ENCODE assay signal across 32 cellular contexts in genomic region chr17:7909080-7909479, GRCh38.
"Had no signal": no experiment of that assay in that cellular context is flagged by ENCODE, and none has a peak within 500 bp of the region (broad histone marks: within the 10 kb centered on the region; RNA-seq: fewer than 3 reads in every experiment).

No MANE protein-coding gene starts in this region.

- H3K9me3 Mint-ChIP-seq: activated CD4-positive, alpha-beta memory T cell treated with anti-CD3 and anti-CD28 coated beads for 36 hours; activated CD4-positive, alpha-beta T cell treated with anti-CD3 and anti-CD28 coated beads, Interleukin-2, amount 10 ng/mL, durations not matched to agents 24 days and 14 days; activated naive CD4-positive, alpha-beta T cell treated with anti-CD3 and anti-CD28 coated beads, Interleukin-2, amount 10 ng/mL, durations not matched to agents 7 days and 5 days; activated naive CD4-positive, alpha-beta T cell treated with anti-CD3 and anti-CD28 coated beads, Interleukin-2, amount 50 U/mL, for 72 hours; activated naive CD8-positive, alpha-beta T cell treated with anti-CD3 and anti-CD28 coated beads, Interleukin-2, amount 10 ng/mL, durations not matched to agents 7 days and 5 days; activated T-helper 2 cell treated with anti-CD3 and anti-CD28 coated beads, Interferon-gamma antibody, Interleukin-2, Interleukin-4, amounts not matched to agents 10 μg/mL and 5 μg/mL and 100 μg/mL, durations not matched to agents 14 hours and 24 hours and 36 hours; effector memory CD8-positive, alpha-beta T cell had no signal

- DNase-seq: activated CD4-positive, alpha-beta memory T cell treated with anti-CD3 and anti-CD28 coated beads for 36 hours; activated CD4-positive, alpha-beta T cell treated with anti-CD3 and anti-CD28 coated beads for 36 hours; activated CD4-positive, alpha-beta T cell treated with anti-CD3 and anti-CD28 coated beads, Interleukin-2, amount 10 ng/mL, durations not matched to agents 24 days and 14 days; activated CD4-positive, CD25-positive, alpha-beta regulatory T cell; activated CD4-positive, CD25-positive, alpha-beta regulatory T cell treated with anti-CD3 and anti-CD28 coated beads, Interleukin-2, amount 50 U/mL, for 72 hours; activated CD8-positive, alpha-beta memory T cell treated with anti-CD3 and anti-CD28 coated beads, Interleukin-2, amount 10 ng/mL, durations not matched to agents 7 days and 5 days; activated CD8-positive, alpha-beta memory T cell treated with anti-CD3 and anti-CD28 coated beads, Interleukin-2, amount 50 U/mL, for 4 hours; activated CD8-positive, alpha-beta T cell treated with anti-CD3 and anti-CD28 coated beads, Interleukin-2, amount 10 ng/mL, durations not matched to agents 7 days and 5 days; activated gamma-delta T cell; activated naive CD4-positive, alpha-beta T cell; activated naive CD4-positive, alpha-beta T cell treated with anti-CD3 and anti-CD28 coated beads, Interleukin-2, amount 10 ng/mL, durations not matched to agents 7 days and 5 days; activated naive CD8-positive, alpha-beta T cell treated with anti-CD3 and anti-CD28 coated beads, Interleukin-2, amount 10 ng/mL, durations not matched to agents 7 days and 5 days; activated T-cell treated with anti-CD3 and anti-CD28 coated beads, Interleukin-2, amount 50 U/mL, for 1 hour; amniotic stem cell; anterior cingulate cortex; body of pancreas; caudate nucleus; cortex of kidney; dermis blood vessel endothelial cell; effector CD4-positive, alpha-beta T cell; effector memory CD8-positive, alpha-beta T cell; erythroblast; foreskin keratinocyte; gastrocnemius medialis; glutamatergic neuron; T-helper 1 cell; T-helper 2 cell had no signal

- H3K4me3 Mint-ChIP-seq: activated CD4-positive, alpha-beta memory T cell treated with anti-CD3 and anti-CD28 coated beads for 36 hours; activated CD4-positive, alpha-beta T cell treated with anti-CD3 and anti-CD28 coated beads for 36 hours; activated CD4-positive, alpha-beta T cell treated with anti-CD3 and anti-CD28 coated beads, Interleukin-2, amount 10 ng/mL, durations not matched to agents 24 days and 14 days; activated CD8-positive, alpha-beta memory T cell treated with anti-CD3 and anti-CD28 coated beads, Interleukin-2, amount 10 ng/mL, durations not matched to agents 7 days and 5 days; activated CD8-positive, alpha-beta T cell treated with anti-CD3 and anti-CD28 coated beads, Interleukin-2, amount 10 ng/mL, durations not matched to agents 7 days and 5 days; activated naive CD4-positive, alpha-beta T cell treated with anti-CD3 and anti-CD28 coated beads, Interleukin-2, amount 10 ng/mL, durations not matched to agents 7 days and 5 days; activated naive CD8-positive, alpha-beta T cell treated with anti-CD3 and anti-CD28 coated beads, Interleukin-2, amount 10 ng/mL, durations not matched to agents 7 days and 5 days; effector memory CD8-positive, alpha-beta T cell had no signal

- H3K27me3 ChIP-seq: body of pancreas, esophagus muscularis mucosa, foreskin keratinocyte, gastrocnemius medialis, heart left ventricle had no signal

- H3K27ac ChIP-seq: body of pancreas, esophagus muscularis mucosa, foreskin keratinocyte, gastrocnemius medialis, heart left ventricle had no signal

- H3K9me3 ChIP-seq: body of pancreas, esophagus muscularis mucosa, gastrocnemius medialis, heart left ventricle had no signal

- H3K4me3 ChIP-seq: body of pancreas, esophagus muscularis mucosa, gastrocnemius medialis, heart left ventricle had no signal

- H3K4me1 ChIP-seq: body of pancreas, gastrocnemius medialis had no signal

- H3K27ac Mint-ChIP-seq: activated CD4-positive, alpha-beta memory T cell treated with anti-CD3 and anti-CD28 coated beads for 36 hours; activated CD8-positive, alpha-beta memory T cell treated with anti-CD3 and anti-CD28 coated beads, Interleukin-2, amount 10 ng/mL, durations not matched to agents 7 days and 5 days; activated naive CD8-positive, alpha-beta T cell treated with anti-CD3 and anti-CD28 coated beads, Interleukin-2, amount 10 ng/mL, durations not matched to agents 7 days and 5 days; activated T-helper 2 cell treated with anti-CD3 and anti-CD28 coated beads, Interferon-gamma antibody, Interleukin-2, Interleukin-4, amounts not matched to agents 10 μg/mL and 5 μg/mL and 100 μg/mL, durations not matched to agents 14 hours and 24 hours and 36 hours had no signal

- H3K27me3 Mint-ChIP-seq: activated CD4-positive, alpha-beta memory T cell treated with anti-CD3 and anti-CD28 coated beads for 36 hours; activated CD4-positive, alpha-beta T cell treated with anti-CD3 and anti-CD28 coated beads for 36 hours; activated CD4-positive, alpha-beta T cell treated with anti-CD3 and anti-CD28 coated beads, Interleukin-2, amount 10 ng/mL, durations not matched to agents 24 days and 14 days; activated CD8-positive, alpha-beta memory T cell treated with anti-CD3 and anti-CD28 coated beads, Interleukin-2, amount 10 ng/mL, durations not matched to agents 7 days and 5 days; activated naive CD4-positive, alpha-beta T cell treated with anti-CD3 and anti-CD28 coated beads, Interleukin-2, amount 10 ng/mL, durations not matched to agents 7 days and 5 days; activated naive CD8-positive, alpha-beta T cell treated with anti-CD3 and anti-CD28 coated beads, Interleukin-2, amount 10 ng/mL, durations not matched to agents 7 days and 5 days; effector memory CD8-positive, alpha-beta T cell had no signal

- ATAC-seq: activated CD4-positive, alpha-beta T cell treated with anti-CD3 and anti-CD28 coated beads for 36 hours; activated CD8-positive, alpha-beta memory T cell treated with anti-CD3 and anti-CD28 coated beads, Interleukin-2, amount 10 ng/mL, durations not matched to agents 7 days and 5 days; activated CD8-positive, alpha-beta T cell treated with anti-CD3 and anti-CD28 coated beads, Interleukin-2, amount 10 ng/mL, durations not matched to agents 7 days and 5 days; activated naive CD4-positive, alpha-beta T cell treated with anti-CD3 and anti-CD28 coated beads, Interleukin-2, amount 50 U/mL, for 72 hours; body of pancreas; effector memory CD8-positive, alpha-beta T cell; foreskin keratinocyte; gastrocnemius medialis had no signal

- FAIRE-seq: colon had no signal
